ENCODE assay signal across 8 cellular contexts in genomic region chr9:96232539-96233241, GRCh38.
A peak's percentile ranks its signal among the peaks of the same experiment; 100 is the strongest.
DNase-seq lines count a peak whose midpoint lies in the region; ATAC-seq, FAIRE-seq and TF ChIP-seq lines count a peak whose summit lies in the region.

No MANE protein-coding gene starts in this region.

- no peak overlapping the region for H2AFZ ChIP-seq in Loucy (ENCODE audit: low read length)

- H4K20me1 ChIP-seq in Loucy (ENCODE audit: insufficient read depth, low read length, poor library complexity, severe bottlenecking): no peaks in the 10 kb centered on the region

- ATAC-seq in upper lobe of left lung (ENCODE audit: low FRiP score in 2 of 2): peak; percentile 64 to 85

- 45 to 60% methylated on average over 10 to 14 of the region's 14 CpGs for WGBS in upper lobe of left lung, 2 donors

- H3F3A ChIP-seq in Loucy (ENCODE audit: low read depth): no peaks in the 10 kb centered on the region

- TF ChIP-seq EP300 in upper lobe of left lung (IDR thresholded peaks at IDR 0.05): no peak

- TF ChIP-seq CTCF in Loucy (conservative IDR thresholded peaks at IDR 0.05; ENCODE audit: low read length) (peak; percentile 95), epithelial cell of esophagus (IDR thresholded peaks at IDR 0.05; ENCODE audit: insufficient read depth, low read depth, low read length, missing control alignments) (peak; percentile 97), upper lobe of left lung (IDR thresholded peaks at IDR 0.05) (peak in 5 of 6 experiments; percentile 52 to 74 (median 60))

- H3K9me3 ChIP-seq in Loucy (ENCODE audit: insufficient read depth, low read depth, low read length) (no peaks in the 10 kb centered on the region), upper lobe of left lung (no peaks in the 10 kb centered on the region)

- FAIRE-seq in TTC549 (lab: Jason Lieb, UNC): peak; percentile 50

- peak; percentile 10 to 37 for DNase-seq in NCI-H2081 (lab: John Stamatoyannopoulos, UW)
- DNase-seq in NCI-H2081 treated with DMSO at 0.1 percent for 48 hours (lab: John Stamatoyannopoulos, UW): no peak
- DNase-seq in epithelial cell of esophagus (ENCODE audit: low read depth): peak; percentile 61
- peak; percentile 61 for DNase-seq in mucosa of gallbladder (ENCODE audit: low spot score)
- no peak for DNase-seq in upper lobe of left lung
- no peak for DNase-seq in effector CD4-positive, alpha-beta T cell

- H3K27me3 ChIP-seq in Loucy (ENCODE audit: insufficient read depth, low read length, poor library complexity, severe bottlenecking) (peaks cover 52% of the 10 kb centered on the region), upper lobe of left lung (no peaks in the 10 kb centered on the region)

- H3K79me2 ChIP-seq in Loucy (ENCODE audit: insufficient read depth, low read length): no peaks in the 10 kb centered on the region

- H3K9ac ChIP-seq in Loucy (ENCODE audit: low read depth, low read length, poor library complexity, severe bottlenecking): no peak overlapping the region

- H3K4me2 ChIP-seq in Loucy (ENCODE audit: low read depth, low read length, poor library complexity, severe bottlenecking): no peak overlapping the region

- no peak for TF ChIP-seq POLR2A in upper lobe of left lung (IDR thresholded peaks at IDR 0.05)

- H3K4me1 ChIP-seq in Loucy (ENCODE audit: insufficient read depth, low read length, poor library complexity, severe bottlenecking): no peaks in the 10 kb centered on the region
- H3K4me1 ChIP-seq in upper lobe of left lung: peaks cover 0 to 3% (median 0%) of the 10 kb centered on the region in 4 donors

- H3K36me3 ChIP-seq in Loucy (ENCODE audit: insufficient read depth, low read length) (no peaks in the 10 kb centered on the region), upper lobe of left lung (no peaks in the 10 kb centered on the region)

- no peaks in the 10 kb centered on the region for H3K9me2 ChIP-seq in Loucy (replicated peaks; ENCODE audit: low read depth, low read length)

- H3K4me3 ChIP-seq in Loucy (ENCODE audit: low read length, poor library complexity, severe bottlenecking) (no peak overlapping the region), epithelial cell of esophagus (ENCODE audit: low read length) (no peak overlapping the region), upper lobe of left lung (peak overlapping the region in 1 of 4 donors; percentile 18)

- peak overlapping the region; percentile 18 to 61 (median 32) for H3K27ac ChIP-seq in upper lobe of left lung

Comparison
In these comparisons a context has a peak if more than half of its experiments do, and no peak if none do; other contexts are left out.
1. DNase-seq: peak in NCI-H2081 (2 of 2), epithelial cell of esophagus (single experiment) and mucosa of gallbladder (single experiment); none in NCI-H2081 treated with DMSO at 0.1 percent for 48 hours (single experiment), upper lobe of left lung (0 of 2) and effector CD4-positive, alpha-beta T cell (single experiment).
2. Peak in every context shown above with its lines, with median percentiles within 50 percentile points of each other: CTCF ChIP-seq.